26 cellular contexts compared by ENCODE assay signal in the genomic region with DNA sequence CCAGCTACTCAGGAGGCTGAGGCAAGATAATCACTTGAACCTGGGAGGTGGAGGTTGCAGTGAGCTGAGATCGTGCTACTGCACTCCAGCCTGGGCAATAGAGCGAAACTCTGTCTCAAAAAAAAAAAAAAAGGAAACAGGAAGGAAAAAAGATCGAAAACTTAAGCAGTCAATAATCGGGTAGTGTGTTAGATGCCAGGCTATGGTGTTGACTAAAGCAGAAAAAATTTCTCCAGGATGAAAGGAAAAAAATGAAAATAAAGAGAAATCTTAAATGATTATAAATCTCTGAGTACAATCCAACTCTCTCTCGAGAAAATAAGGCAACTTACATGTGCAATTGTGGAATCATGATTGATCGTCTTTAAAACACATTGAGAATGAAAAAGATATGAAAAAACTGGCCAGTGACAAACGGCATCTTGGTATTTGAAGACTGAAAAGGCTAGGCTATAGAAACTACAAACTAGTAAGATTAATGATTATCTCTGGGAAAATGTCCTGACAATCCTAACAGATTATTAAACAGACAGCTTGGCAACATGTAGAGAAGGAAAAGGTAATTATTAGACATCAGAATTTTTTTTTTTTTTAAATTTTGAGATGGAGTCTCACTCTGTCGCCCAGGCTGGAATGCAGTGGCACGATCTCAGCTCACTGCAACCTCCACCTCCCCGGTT.
"Had no signal": no experiment of that assay in that cellular context is flagged by ENCODE, and none has a peak within 500 bp of the region (broad histone marks: within the 10 kb centered on the region; RNA-seq: fewer than 3 reads in every experiment).

No MANE protein-coding gene starts in this region.

- H3K4me1 ChIP-seq: breast epithelium, Peyer's patch had no signal

- H3K4me3 ChIP-seq: breast epithelium, Peyer's patch had no signal

- H3K4me1 Mint-ChIP-seq: activated naive CD4-positive, alpha-beta T cell treated with anti-CD3 and anti-CD28 coated beads, Interleukin-2, amount 50 U/mL, for 24 hours; T-helper 17 cell had no signal

- H3K36me3 Mint-ChIP-seq: activated naive CD4-positive, alpha-beta T cell treated with anti-CD3 and anti-CD28 coated beads, Interleukin-2, amount 50 U/mL, for 24 hours; WTC11 had no signal

- H3K27ac Mint-ChIP-seq: activated CD8-positive, alpha-beta T cell treated with anti-CD3 and anti-CD28 coated beads, Interleukin-2, amount 10 ng/mL, durations not matched to agents 7 days and 5 days; activated naive CD4-positive, alpha-beta T cell treated with anti-CD3 and anti-CD28 coated beads, Interleukin-2, amount 50 U/mL, for 24 hours; T-helper 17 cell; WTC11 had no signal

- ATAC-seq: activated CD8-positive, alpha-beta T cell treated with anti-CD3 and anti-CD28 coated beads, Interleukin-2, amount 10 ng/mL, durations not matched to agents 7 days and 5 days; T-helper 17 cell; WTC11 had no signal

- H3K27me3 ChIP-seq: breast epithelium, Peyer's patch had no signal

- DNase-seq: activated CD4-positive, alpha-beta T cell treated with anti-CD3 and anti-CD28 coated beads for 48 hours; activated CD4-positive, alpha-beta T cell treated with anti-CD3 and anti-CD28 coated beads, Interleukin-2, amount 50 U/mL, for 4 hours; activated CD4-positive, CD25-positive, alpha-beta regulatory T cell treated with anti-CD3 and anti-CD28 coated beads, Interleukin-2, amount 50 U/mL, for 72 hours; activated CD8-positive, alpha-beta memory T cell treated with anti-CD3 and anti-CD28 coated beads, Interleukin-2, amount 50 U/mL, for 48 hours; activated CD8-positive, alpha-beta T cell treated with anti-CD3 and anti-CD28 coated beads, Interleukin-2, amount 10 ng/mL, durations not matched to agents 7 days and 5 days; activated T-cell treated with anti-CD3 and anti-CD28 coated beads, Interleukin-2, amount 50 U/mL, for 1 hour; aorta; caudate nucleus; KG1; NCI-H1048; NCI-H1417 treated with DMSO at 0.1 percent for 48 hours; NCI-H1694; NCI-H2029; NCI-H2107; NCI-H2171 treated with DMSO at 0.1 percent for 48 hours; NCI-H226; NCI-H526; NCI-H82; NK-92 treated with Interleukin-12 subunit alpha and Interleukin-12 subunit beta, amount 100 ng/mL, for 24 hours; Peyer's patch; SHP77; T-helper 17 cell; T-helper 9 cell had no signal

- H3K9me3 ChIP-seq: breast epithelium, Peyer's patch had no signal

- H3K4me3 Mint-ChIP-seq: activated CD8-positive, alpha-beta T cell treated with anti-CD3 and anti-CD28 coated beads, Interleukin-2, amount 10 ng/mL, durations not matched to agents 7 days and 5 days; activated naive CD4-positive, alpha-beta T cell treated with anti-CD3 and anti-CD28 coated beads, Interleukin-2, amount 50 U/mL, for 24 hours; T-helper 17 cell; WTC11 had no signal

- H3K27ac ChIP-seq: breast epithelium, Peyer's patch had no signal

- H3K9me3 Mint-ChIP-seq: activated naive CD4-positive, alpha-beta T cell treated with anti-CD3 and anti-CD28 coated beads, Interleukin-2, amount 50 U/mL, for 24 hours had no signal

- H3K36me3 ChIP-seq: breast epithelium, Peyer's patch had no signal
